ENCODE assay signal across 18 cellular contexts in genomic region chr5:77235881-77236560, GRCh38.
"Had no signal": no experiment of that assay in that cellular context is flagged by ENCODE, and none has a peak within 500 bp of the region (broad histone marks: within the 10 kb centered on the region; RNA-seq: fewer than 3 reads in every experiment).

No MANE protein-coding gene starts in this region.

- H3K36me3 ChIP-seq: gastrocnemius medialis, heart right ventricle, prostate gland, upper lobe of left lung had no signal

- H3K27ac Mint-ChIP-seq: activated naive CD8-positive, alpha-beta T cell; endodermal cell; stimulated activated naive CD8-positive, alpha-beta T cell treated with anti-CD3 and anti-CD28 coated beads, Interleukin-15, Interleukin-2, amounts not matched to agents 100 ng/mL and 50 ng/mL, for 24 hours; T-helper 1 cell treated with Interleukin-12 subunit alpha and Interleukin-12 subunit beta and Interleukin-4 antibody, amounts not matched to agents 30 μg/mL and 1 μg/mL, for 36 hours had no signal

- H3K4me1 ChIP-seq: gastrocnemius medialis, prostate gland had no signal

- H3K9me3 Mint-ChIP-seq: endodermal cell; T-helper 1 cell treated with Interleukin-12 subunit alpha and Interleukin-12 subunit beta and Interleukin-4 antibody, amounts not matched to agents 30 μg/mL and 1 μg/mL, for 36 hours had no signal

- H3K27ac ChIP-seq: gastrocnemius medialis, heart right ventricle, prostate gland, skin epidermis, upper lobe of left lung had no signal

- H3K4me3 ChIP-seq: gastrocnemius medialis, heart right ventricle, prostate gland, skin epidermis, upper lobe of left lung had no signal

- ATAC-seq: gastrocnemius medialis, heart right ventricle, right cardiac atrium, SK-N-SH treated with all-trans-retinoic acid at 6 μM for 48 hours had no signal

- H3K4me3 Mint-ChIP-seq: activated naive CD8-positive, alpha-beta T cell; endodermal cell; stimulated activated naive CD8-positive, alpha-beta T cell treated with anti-CD3 and anti-CD28 coated beads, Interleukin-15, Interleukin-2, amounts not matched to agents 100 ng/mL and 50 ng/mL, for 24 hours; T-helper 1 cell treated with Interleukin-12 subunit alpha and Interleukin-12 subunit beta and Interleukin-4 antibody, amounts not matched to agents 30 μg/mL and 1 μg/mL, for 36 hours had no signal

- H3K9me3 ChIP-seq: gastrocnemius medialis, prostate gland, upper lobe of left lung had no signal

- DNase-seq: activated CD4-positive, CD25-positive, alpha-beta regulatory T cell treated with anti-CD3 and anti-CD28 coated beads, Interleukin-2, amount 50 U/mL, for 72 hours; activated effector memory CD4-positive, alpha-beta T cell treated with anti-CD3 and anti-CD28 coated beads, Interleukin-2, amount 50 U/mL, for 16 hours; aorta; cerebellar nuclear complex; dermis blood vessel endothelial cell; endodermal cell; gastrocnemius medialis; heart right ventricle; right cardiac atrium; stimulated activated CD4-positive, alpha-beta T cell treated with anti-CD3 and anti-CD28 coated beads, Interleukin-4, amount 100 ng/mL, for 4 hours; stimulated activated CD8-positive, alpha-beta memory T cell treated with anti-CD3 and anti-CD28 coated beads, Interleukin-4, amount 100 ng/mL, for 48 hours; upper lobe of left lung had no signal

- H3K27me3 ChIP-seq: gastrocnemius medialis, upper lobe of left lung had no signal
